ENCODE assay signal across 11 cellular contexts in genomic region chr20:44615876-44616603, GRCh38. TPM values are rescaled to one million over a fixed set of nuclear protein-coding genes. Genes with fewer than 3 reads are reported as not detected.
DNase-seq lines count a peak whose midpoint lies in the region; ATAC-seq and TF ChIP-seq lines count a peak whose summit lies in the region.
"Had no signal": no experiment of that assay in that cellular context is flagged by ENCODE, and none has a peak within 500 bp of the region (broad histone marks: within the 10 kb centered on the region; RNA-seq: fewer than 3 reads in every experiment).

No MANE protein-coding gene starts in this region.

- no peak for ATAC-seq in activated T-helper 17 cell treated with anti-CD3 and anti-CD28 coated beads, Interleukin-2, amount 50 U/mL, for 72 hours (replicated peaks)
- peak; percentile 1 for ATAC-seq in left ventricle myocardium superior
- no peak for ATAC-seq in HG03442 (IDR thresholded peaks at IDR 0.05; ENCODE audit: unreplicated experiment)
- ATAC-seq in foreskin keratinocyte = no peak

- H3K36me3 Mint-ChIP-seq in Caco-2 (ENCODE audit: insufficient read depth, unreplicated experiment) = peaks cover 16% of the 10 kb centered on the region
- H3K36me3 Mint-ChIP-seq in activated T-helper 17 cell treated with anti-CD3 and anti-CD28 coated beads, Interleukin-2, amount 50 U/mL, for 72 hours (ENCODE audit: low read depth) = peaks cover 45% of the 10 kb centered on the region

- DNase-seq in Caco-2 (no peak), left ventricle myocardium superior (peak; percentile 68), GM19240 (ENCODE audit: insufficient read length, low spot score) (no peak), GF-D8 (lab: John Stamatoyannopoulos, UW) (no peak), foreskin keratinocyte (no peak)
- DNase-seq: foreskin melanocyte, NCI-H1105, SHP77 had no signal

- intact Hi-C loops in Caco-2 (cut with micrococcal nuclease; ENCODE audit: unreplicated experiment) = no loop called here
- intact Hi-C loops in left ventricle myocardium superior (cut with micrococcal nuclease) = loop anchor here (10.0 kb wide), 1 partner anchor 231 kb away; no protein-coding TSS in a partner anchor

- POLR2A ChIA-PET in Caco-2 (lab: Charles Lee) = no interaction called here

- H3K9ac ChIP-seq in rectal smooth muscle tissue (ENCODE audit: low read length) = no peak overlapping the region

- no peak overlapping the region for H3K4me3 Mint-ChIP-seq in Caco-2 (ENCODE audit: unreplicated experiment)
- peak overlapping the region; percentile 15 for H3K4me3 Mint-ChIP-seq in activated T-helper 17 cell treated with anti-CD3 and anti-CD28 coated beads, Interleukin-2, amount 50 U/mL, for 72 hours

- no peaks in the 10 kb centered on the region for H3K4me1 Mint-ChIP-seq in Caco-2 (ENCODE audit: low read depth, unreplicated experiment)
- H3K4me1 Mint-ChIP-seq in activated T-helper 17 cell treated with anti-CD3 and anti-CD28 coated beads, Interleukin-2, amount 50 U/mL, for 72 hours = peaks cover 22% of the 10 kb centered on the region

- CTCF ChIA-PET in Caco-2 (lab: Charles Lee) = interaction anchor here (0.6 kb wide), 1 partner anchor 407 kb away, joined by 3 read pairs; no protein-coding TSS in a partner anchor

- H3K36me3 ChIP-seq in Caco-2 (ENCODE audit: control insufficient read depth, insufficient read depth, low read length) (no peaks in the 10 kb centered on the region), rectal smooth muscle tissue (ENCODE audit: control insufficient read depth, insufficient read depth, low read length) (peaks cover 32% of the 10 kb centered on the region)

- BruUV-seq in Caco-2 (replicated peaks; lab: Mats Ljungman, UMichigan) = no TSS peak

- H3K9me3 ChIP-seq in Caco-2 = no peaks in the 10 kb centered on the region

- TF ChIP-seq CTCF in Caco-2 (IDR thresholded peaks at IDR 0.05; ENCODE audit: insufficient read depth in 1 of 2, low read depth in 1 of 2, low read length in 1 of 2, severe bottlenecking in 1 of 2, unreplicated experiment in 1 of 2) (no peak), foreskin keratinocyte (conservative IDR thresholded peaks at IDR 0.05) (no peak)

- H3K9me3 Mint-ChIP-seq in Caco-2 (ENCODE audit: unreplicated experiment) = no peaks in the 10 kb centered on the region
- no peaks in the 10 kb centered on the region for H3K9me3 Mint-ChIP-seq in activated T-helper 17 cell treated with anti-CD3 and anti-CD28 coated beads, Interleukin-2, amount 50 U/mL, for 72 hours

- H3K4me1 ChIP-seq in Caco-2 = no peaks in the 10 kb centered on the region
- H3K4me1 ChIP-seq in rectal smooth muscle tissue (ENCODE audit: control insufficient read depth, insufficient read depth, low read length) = peaks cover 20% of the 10 kb centered on the region
- H3K4me1 ChIP-seq in foreskin keratinocyte = no peaks in the 10 kb centered on the region

- H3K27me3 Mint-ChIP-seq in Caco-2 (ENCODE audit: insufficient read depth, unreplicated experiment) = no peaks in the 10 kb centered on the region
- H3K27me3 Mint-ChIP-seq in activated T-helper 17 cell treated with anti-CD3 and anti-CD28 coated beads, Interleukin-2, amount 50 U/mL, for 72 hours = no peaks in the 10 kb centered on the region

- no peak overlapping the region for H3K4me3 ChIP-seq in Caco-2 (ENCODE audit: low read depth, low read length)
- H3K4me3 ChIP-seq in rectal smooth muscle tissue (ENCODE audit: low read length) = no peak overlapping the region

- peak overlapping the region; percentile 76 for H3K27ac ChIP-seq in rectal smooth muscle tissue (ENCODE audit: low read depth, low read length)
- H3K27ac ChIP-seq in foreskin keratinocyte = no peak overlapping the region

- peak overlapping the region; percentile 1 for H3K27ac Mint-ChIP-seq in Caco-2 (ENCODE audit: unreplicated experiment)
- H3K27ac Mint-ChIP-seq in activated T-helper 17 cell treated with anti-CD3 and anti-CD28 coated beads, Interleukin-2, amount 50 U/mL, for 72 hours = peak overlapping the region; percentile 82

- H3K27me3 ChIP-seq in Caco-2 (replicated peaks; ENCODE audit: control insufficient read depth, insufficient read depth, low read length) (no peaks in the 10 kb centered on the region), rectal smooth muscle tissue (ENCODE audit: control insufficient read depth, insufficient read depth, low read length) (no peaks in the 10 kb centered on the region), foreskin keratinocyte (no peaks in the 10 kb centered on the region)

RNA-seq across cellular contexts. Expression of gene PKIG, which starts 33.7 kb away (rescaled TPM):
- total RNA-seq in Caco-2 (2022) = 25.9 and 29.5 TPM in 2 replicates
- total RNA-seq in activated T-helper 17 cell treated with anti-CD3 and anti-CD28 coated beads, Interleukin-2, amount 50 U/mL, for 72 hours = 10 to 100 TPM in 1 of 2 donors, 1 to 10 TPM in 1; 4.4 to 11.9 TPM
- total RNA-seq in left ventricle myocardium superior = 195 TPM
- 19.9 and 20.7 TPM in 2 replicates for total RNA-seq in foreskin keratinocyte
- 23.5 and 25.4 TPM in 2 replicates for polyA plus RNA-seq in foreskin keratinocyte

RNA-seq across cellular contexts. Expression of gene ADA, which starts 35.5 kb away (rescaled TPM):
- total RNA-seq in Caco-2 (2022) (21.1 and 23.5 TPM in 2 replicates), left ventricle myocardium superior (8.5 TPM), foreskin keratinocyte (16.1 and 17.6 TPM in 2 replicates)
- total RNA-seq in activated T-helper 17 cell treated with anti-CD3 and anti-CD28 coated beads, Interleukin-2, amount 50 U/mL, for 72 hours = 10 to 100 TPM; 30.4 to 32.5 TPM
- polyA plus RNA-seq in foreskin keratinocyte = 21.3 and 22.9 TPM in 2 replicates
